ENCODE assay signal across 7 cellular contexts in genomic region chr1:202539583-202539982, GRCh38.
DNase-seq lines count a peak whose midpoint lies in the region; ATAC-seq, FAIRE-seq and TF ChIP-seq lines count a peak whose summit lies in the region.
"Not testable (repeated sequence)": the region's sequence is repeated elsewhere in the genome, so short reads cannot be mapped to it uniquely, and the experiment has no call there.

No MANE protein-coding gene starts in this region.

- H3K4me2 ChIP-seq in astrocyte (ENCODE audit: low read length) = peak overlapping the region; percentile 76
- peak overlapping the region; percentile 62 for H3K4me2 ChIP-seq in endothelial cell of umbilical vein (ENCODE audit: insufficient read depth, low read length)
- peak overlapping the region; percentile 11 for H3K4me2 ChIP-seq in parathyroid adenoma (ENCODE audit: low read length)

- intact Hi-C loops in endothelial cell of umbilical vein (cut with micrococcal nuclease); Right ventricle myocardium superior (cut with DNase I): not testable (repeated sequence)

- TF ChIP-seq CTCF in HEK293 (tag by site-specific recombination; IDR thresholded peaks at IDR 0.05); astrocyte (IDR thresholded peaks at IDR 0.05; ENCODE audit: insufficient read depth, low read depth, low read length); endothelial cell of umbilical vein (IDR thresholded peaks at IDR 0.05; ENCODE audit: extremely low read depth in 1 of 2, insufficient read depth in 1 of 2, low read depth in 1 of 2, low read length in 2 of 2); lung (IDR thresholded peaks at IDR 0.05; ENCODE audit: control extremely low read depth, extremely low read depth); parathyroid adenoma (IDR thresholded peaks at IDR 0.05): not testable (repeated sequence)

- WGBS in lung, 2 donors = 48 to 54% methylated on average over 5 of the region's 5 CpGs

- H3K36me3 Mint-ChIP-seq in astrocyte (ENCODE audit: low read depth, unreplicated experiment) = not testable (repeated sequence)

- BruUV-seq in endothelial cell of umbilical vein (replicated peaks; lab: Mats Ljungman, UMichigan) = not testable (repeated sequence)

- POLR2A ChIA-PET in HEK293 (lab: Yijun Ruan, JAX); endothelial cell of umbilical vein (lab: Charles Lee): not testable (repeated sequence)

- H3K27ac ChIP-seq in HEK293 (ENCODE audit: extremely low read depth, low read depth, low read length); astrocyte (ENCODE audit: low read depth, low read length); endothelial cell of umbilical vein (ENCODE audit: insufficient read depth, low read depth, low read length): not testable (repeated sequence)
- H3K27ac ChIP-seq in lung (ENCODE audit: low read depth in 1 of 2, low read length in 1 of 2) (peak overlapping the region; percentile 85 to 93), parathyroid adenoma (peak overlapping the region; percentile 85), subcutaneous abdominal adipose tissue (ENCODE audit: low read depth, low read length) (peak overlapping the region; percentile 71)

- not testable (repeated sequence) for H3K4me3 ChIP-seq in HEK293 (ENCODE audit: low read depth, low read length); endothelial cell of umbilical vein (replicated peaks in 1 of 3; ENCODE audit: insufficient read depth in 1 of 3, low read depth in 1 of 3, low read length in 3 of 3); lung
- H3K4me3 ChIP-seq in astrocyte (ENCODE audit: insufficient read depth, low read depth, low read length) (peak overlapping the region; percentile 16), parathyroid adenoma (ENCODE audit: low read depth, low read length) (peak overlapping the region; percentile 32), subcutaneous abdominal adipose tissue (ENCODE audit: low read depth in 1 of 5, low read length in 5 of 5) (peak overlapping the region; percentile 38 to 75 (median 56))

- not testable (repeated sequence) for H3K4me3 Mint-ChIP-seq in astrocyte (ENCODE audit: unreplicated experiment)

- not testable (repeated sequence) for H3K27me3 Mint-ChIP-seq in astrocyte (ENCODE audit: low read depth, unreplicated experiment)

- not testable (repeated sequence) for DNase-seq in astrocyte (ENCODE audit: low read depth); endothelial cell of umbilical vein (ENCODE audit: low read depth, low spot score); Right ventricle myocardium superior; lung (ENCODE audit: low spot score)

- H3K4me1 ChIP-seq in HEK293 (ENCODE audit: control insufficient read depth, insufficient read depth, low read length); endothelial cell of umbilical vein (ENCODE audit: control insufficient read depth, extremely low read depth, insufficient read depth, low read length); parathyroid adenoma: not testable (repeated sequence)
- peaks cover 12% of the 10 kb centered on the region for H3K4me1 ChIP-seq in astrocyte (ENCODE audit: insufficient read depth, low read length)
- peaks cover 1 to 12% of the 10 kb centered on the region in 2 donors for H3K4me1 ChIP-seq in lung (ENCODE audit: control insufficient read depth in 2 of 2, insufficient read depth in 2 of 2, low read length in 2 of 2)
- peaks cover 3 to 25% (median 10%) of the 10 kb centered on the region in 5 donors for H3K4me1 ChIP-seq in subcutaneous abdominal adipose tissue (ENCODE audit: control insufficient read depth in 5 of 5, insufficient read depth in 5 of 5, low read length in 5 of 5)

- CTCF ChIA-PET in HEK293 (lab: Yijun Ruan, JAX) (interaction anchor here (1.2 kb wide), 1 partner anchor 121 kb away, joined by 3 read pairs; no protein-coding TSS in a partner anchor), endothelial cell of umbilical vein (lab: Charles Lee) (interaction anchor here (1.0 to 1.5 kb wide), 2 partner anchors 33 to 61 kb away, joined by 3 to 8 read pairs; no protein-coding TSS in a partner anchor)

- dilution Hi-C loops in endothelial cell of umbilical vein (cut with MboI; ENCODE audit: extremely low pct_ligation_motif_present, low sequenced_read_pairs) = not testable (repeated sequence)

- not testable (repeated sequence) for H3K36me3 ChIP-seq in HEK293 (ENCODE audit: control insufficient read depth in 2 of 2, insufficient read depth in 1 of 2, low read length in 2 of 2); astrocyte (ENCODE audit: insufficient read depth, low read length); endothelial cell of umbilical vein (ENCODE audit: control insufficient read depth in 2 of 2, extremely low read depth in 1 of 2, insufficient read depth in 2 of 2, low read length in 2 of 2); lung (ENCODE audit: control insufficient read depth in 2 of 2, insufficient read depth in 2 of 2, low read length in 2 of 2); parathyroid adenoma (ENCODE audit: control insufficient read depth, insufficient read depth, low read length); subcutaneous abdominal adipose tissue (ENCODE audit: control insufficient read depth in 5 of 5, insufficient read depth in 5 of 5, low read length in 5 of 5)

- H3K79me2 ChIP-seq in astrocyte (ENCODE audit: insufficient read depth, low read length); endothelial cell of umbilical vein (ENCODE audit: control insufficient read depth, insufficient read depth, low read length); parathyroid adenoma: not testable (repeated sequence)

- FAIRE-seq in astrocyte (lab: Jason Lieb, UNC); endothelial cell of umbilical vein (lab: Jason Lieb, UNC): not testable (repeated sequence)

- H3K9me1 ChIP-seq in endothelial cell of umbilical vein (replicated peaks; ENCODE audit: control insufficient read depth, extremely low read depth, insufficient read depth, low read length) = not testable (repeated sequence)

- peak; percentile 16 for ATAC-seq in Right ventricle myocardium superior (ENCODE audit: poor library complexity)
- ATAC-seq in lung (ENCODE audit: insufficient read depth, low FRiP score) = not testable (repeated sequence)

- H4K20me1 ChIP-seq in astrocyte (ENCODE audit: insufficient read depth, low read length); endothelial cell of umbilical vein (replicated peaks; ENCODE audit: control insufficient read depth, extremely low read depth, insufficient read depth, low read length): not testable (repeated sequence)

- H3K9ac ChIP-seq in astrocyte (ENCODE audit: low read length) (peak overlapping the region; percentile 39), subcutaneous abdominal adipose tissue (ENCODE audit: low read length in 5 of 5) (peak overlapping the region in 3 of 5 donors; percentile 52 to 62 (median 56))
- H3K9ac ChIP-seq in endothelial cell of umbilical vein (replicated peaks; ENCODE audit: extremely low read depth, insufficient read depth, low read length); parathyroid adenoma: not testable (repeated sequence)

- H3K9me3 Mint-ChIP-seq in astrocyte (ENCODE audit: unreplicated experiment) = not testable (repeated sequence)

- not testable (repeated sequence) for H3K27me3 ChIP-seq in astrocyte (ENCODE audit: insufficient read depth, low read length); endothelial cell of umbilical vein (ENCODE audit: control insufficient read depth in 2 of 2, insufficient read depth in 2 of 2, low read length in 2 of 2); lung (ENCODE audit: control insufficient read depth, insufficient read depth); parathyroid adenoma (ENCODE audit: control insufficient read depth, insufficient read depth, low read length); subcutaneous abdominal adipose tissue (ENCODE audit: control insufficient read depth in 5 of 5, insufficient read depth in 4 of 5, low read length in 5 of 5)

- H2AFZ ChIP-seq in astrocyte (ENCODE audit: low read depth, low read length) = not testable (repeated sequence)
- H2AFZ ChIP-seq in endothelial cell of umbilical vein (ENCODE audit: low read depth, low read length) = peak overlapping the region; percentile 16
- peak overlapping the region; percentile 25 for H2AFZ ChIP-seq in parathyroid adenoma

- peak overlapping the region; percentile 84 for H3K27ac Mint-ChIP-seq in astrocyte (ENCODE audit: unreplicated experiment)

- not testable (repeated sequence) for TF ChIP-seq POLR2A in endothelial cell of umbilical vein (IDR thresholded peaks at IDR 0.05; ENCODE audit: low read depth, low read length)

- not testable (repeated sequence) for H3K9me3 ChIP-seq in HEK293 (ENCODE audit: control insufficient read depth, insufficient read depth, low read depth, low read length); astrocyte (ENCODE audit: insufficient read depth, low read depth, low read length); endothelial cell of umbilical vein (replicated peaks; ENCODE audit: control insufficient read depth, insufficient read depth, low read length); lung (ENCODE audit: control insufficient read depth in 2 of 2, insufficient read depth in 1 of 2, low read length in 1 of 2); parathyroid adenoma (ENCODE audit: control insufficient read depth, low read length); subcutaneous abdominal adipose tissue (ENCODE audit: control insufficient read depth in 5 of 5, low read length in 5 of 5)

- H3K4me1 Mint-ChIP-seq in astrocyte (ENCODE audit: low read depth, unreplicated experiment) = peaks cover 21% of the 10 kb centered on the region

Comparison
In these comparisons a context has a peak if more than half of its experiments do, and no peak if none do; other contexts are left out.
1. H3K4me2 ChIP-seq: peak in every context shown above with its lines; median percentile 76 in astrocyte; 62 in endothelial cell of umbilical vein; 11 in parathyroid adenoma.